Comparison of ENCODE assay signal across 8 cellular contexts in the genomic region with DNA sequence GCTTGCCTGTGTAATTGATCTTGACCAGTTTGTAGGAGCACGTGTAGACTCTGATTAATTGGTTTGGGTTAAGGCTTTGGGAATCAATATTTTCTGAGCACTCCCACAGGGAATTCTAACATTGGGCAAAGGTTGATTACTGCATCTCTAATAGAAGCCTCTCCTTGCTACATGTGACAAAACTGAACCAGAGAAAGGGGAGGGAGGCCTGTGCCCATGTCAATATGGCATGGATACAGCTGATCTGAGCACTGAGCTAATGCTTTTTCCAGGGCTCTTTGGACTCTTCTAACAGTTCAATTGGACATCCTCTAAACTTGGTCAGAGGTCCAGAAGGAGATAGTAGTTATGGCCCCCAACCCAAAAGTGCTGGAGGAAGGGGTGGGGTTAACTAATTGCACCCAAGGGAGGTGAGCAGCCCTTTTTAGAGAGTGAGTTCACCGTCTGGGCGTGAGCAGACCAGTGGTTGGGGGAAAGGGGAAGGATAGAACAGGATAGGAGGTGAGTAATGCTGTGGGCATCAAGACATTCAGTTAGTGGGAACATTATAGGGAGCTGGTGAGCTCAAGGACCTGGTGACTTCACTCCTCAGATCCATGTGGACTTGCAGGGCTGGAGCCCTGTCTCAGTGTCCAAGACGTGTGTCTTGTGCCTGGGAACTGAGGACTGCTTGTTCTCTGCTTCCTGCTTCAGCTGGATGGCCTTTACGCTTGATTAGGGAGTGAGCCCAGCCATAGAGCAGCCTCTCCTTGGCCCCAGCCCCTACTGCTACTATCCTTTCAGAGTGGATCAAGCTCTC. TPM values are rescaled to one million over a fixed set of nuclear protein-coding genes. Genes with fewer than 3 reads are reported as not detected.
DNase-seq lines count a peak whose midpoint lies in the region; ATAC-seq and TF ChIP-seq lines count a peak whose summit lies in the region.

No MANE protein-coding gene starts in this region.

- in situ Hi-C loops in IMR-90 (cut with MboI; ENCODE audit: low sequenced_read_pairs), result no loop called here

- peaks cover 59% of the 10 kb centered on the region for H3K36me3 Mint-ChIP-seq in activated CD8-positive, alpha-beta T cell treated with anti-CD3 and anti-CD28 coated beads for 36 hours (ENCODE audit: low read depth)
- no peaks in the 10 kb centered on the region for H3K36me3 Mint-ChIP-seq in progenitor cell of endocrine pancreas (ENCODE audit: insufficient read depth)

- peak overlapping the region; percentile 27 for H2AFZ ChIP-seq in IMR-90 (replicated peaks; ENCODE audit: low read length, poor library complexity)

- TF ChIP-seq EP300 in stomach (IDR thresholded peaks at IDR 0.05), result no peak

- no peak overlapping the region for H2BK20ac ChIP-seq in IMR-90 (ENCODE audit: low read depth, low read length)

- WGBS in IMR-90 (ENCODE audit: extremely low coverage in 2 of 2, insufficient read length in 1 of 2), 2 experiments, result no CpG with 5 or more reads among the region's 5 CpGs
- 58 to 93% (median 72%) methylated on average over 3 to 5 of the region's 5 CpGs for WGBS in stomach, 5 donors

- no peaks in the 10 kb centered on the region for H3K36me3 ChIP-seq in IMR-90 (ENCODE audit: control insufficient read depth, insufficient read depth, low read length)
- H3K36me3 ChIP-seq in stomach, result no peaks in the 10 kb centered on the region

- CTCF ChIA-PET in IMR-90 (lab: Yijun Ruan, JAX), result no interaction called here
- CTCF ChIA-PET in activated CD8-positive, alpha-beta T cell treated with anti-CD3 and anti-CD28 coated beads for 36 hours (lab: Charles Lee), result interaction anchor here (1.2 to 4.5 kb wide), 2 partner anchors 16 to 94 kb away, joined by 6 to 25 read pairs; no protein-coding TSS in a partner anchor

- H3K56ac ChIP-seq in IMR-90 (ENCODE audit: extremely low read depth, insufficient read depth, low read length), result no peak overlapping the region

- intact Hi-C loops in IMR-90 (cut with micrococcal nuclease), result no loop called here
- intact Hi-C loops in activated CD8-positive, alpha-beta T cell treated with anti-CD3 and anti-CD28 coated beads for 36 hours (cut with micrococcal nuclease), result loop anchor here (10.0 kb wide), 1 partner anchor 295 kb away; no protein-coding TSS in a partner anchor
- intact Hi-C loops in left cardiac atrium (cut with DNase I), result no loop called here
- intact Hi-C loops in stomach (cut with DNase I; ENCODE audit: low total_unique reads), result no loop called here
- intact Hi-C loops in left colon (cut with DNase I, micrococcal nuclease), result no loop called here

- no peak overlapping the region for H4K8ac ChIP-seq in IMR-90 (ENCODE audit: low read depth in 2 of 2, low read length in 2 of 2)

- H3K4me2 ChIP-seq in IMR-90 (ENCODE audit: low read depth, low read length), result no peak overlapping the region

- no peaks in the 10 kb centered on the region for H3K27me3 ChIP-seq in IMR-90 (ENCODE audit: control insufficient read depth, insufficient read depth, low read length)
- H3K27me3 ChIP-seq in stomach, result no peaks in the 10 kb centered on the region

- H3K18ac ChIP-seq in IMR-90 (ENCODE audit: low read depth, low read length), result no peak overlapping the region

- H3K9me1 ChIP-seq in IMR-90 (ENCODE audit: insufficient read depth, low read length), result peaks cover 21% of the 10 kb centered on the region

- H4K5ac ChIP-seq in IMR-90 (ENCODE audit: low read depth, low read length), result no peak overlapping the region

- no peak overlapping the region for H4K91ac ChIP-seq in IMR-90 (ENCODE audit: insufficient read depth, low read depth, low read length)

- peak overlapping the region; percentile 31 for H2BK5ac ChIP-seq in IMR-90 (ENCODE audit: low read depth, low read length, poor library complexity, severe bottlenecking)

- TF ChIP-seq CTCF in IMR-90 (conservative IDR thresholded peaks at IDR 0.05; ENCODE audit: low read depth, low read length) (no peak), stomach (IDR thresholded peaks at IDR 0.05) (no peak), progenitor cell of endocrine pancreas (IDR thresholded peaks at IDR 0.05; ENCODE audit: unreplicated experiment) (no peak)
- TF ChIP-seq CTCF in activated CD8-positive, alpha-beta T cell treated with anti-CD3 and anti-CD28 coated beads for 36 hours (IDR thresholded peaks at IDR 0.05), result no peak

- H3K9me3 ChIP-seq in IMR-90 (ENCODE audit: control insufficient read depth, insufficient read depth, low read length) (no peaks in the 10 kb centered on the region), stomach (no peaks in the 10 kb centered on the region)

- 0 out of 2 replicates have a peak overlapping the region, but pooled peaks have one; percentile 2 for H3K4ac ChIP-seq in IMR-90 (ENCODE audit: low read depth, low read length)

- peak overlapping the region; percentile 89 for H3K27ac Mint-ChIP-seq in activated CD8-positive, alpha-beta T cell treated with anti-CD3 and anti-CD28 coated beads for 36 hours
- H3K27ac Mint-ChIP-seq in progenitor cell of endocrine pancreas, result no peak overlapping the region

- H2AK9ac ChIP-seq in IMR-90 (replicated peaks; ENCODE audit: low read depth, low read length, poor library complexity), result no peak overlapping the region

- H3K4me3 ChIP-seq in IMR-90 (ENCODE audit: insufficient read depth, low read depth, low read length) (no peak overlapping the region), stomach (no peak overlapping the region)

- H2AK5ac ChIP-seq in IMR-90 (ENCODE audit: low read depth, low read length), result peak overlapping the region; percentile 53

- no peak overlapping the region for H3K4me3 Mint-ChIP-seq in activated CD8-positive, alpha-beta T cell treated with anti-CD3 and anti-CD28 coated beads for 36 hours
- H3K4me3 Mint-ChIP-seq in progenitor cell of endocrine pancreas (ENCODE audit: low read depth), result no peak overlapping the region

- H3K27ac ChIP-seq in IMR-90 (ENCODE audit: insufficient read depth, low read length) (peak overlapping the region; percentile 34; the same call in 1 of the 2 replicates), stomach (peak overlapping the region; percentile 13 to 70 (median 55))

- no TSS peak for BruUV-seq in IMR-90 (replicated peaks; lab: Mats Ljungman, UMichigan)

- H3K9me3 Mint-ChIP-seq in activated CD8-positive, alpha-beta T cell treated with anti-CD3 and anti-CD28 coated beads for 36 hours, result no peaks in the 10 kb centered on the region
- H3K9me3 Mint-ChIP-seq in progenitor cell of endocrine pancreas (ENCODE audit: low read depth), result peaks cover 22% of the 10 kb centered on the region

- peak; percentile 51 for ATAC-seq in IMR-90 (ENCODE audit: low read depth)
- ATAC-seq in activated CD8-positive, alpha-beta T cell treated with anti-CD3 and anti-CD28 coated beads for 36 hours, result no peak
- peak; percentile 60 to 79 for ATAC-seq in left cardiac atrium
- ATAC-seq in left colon, result no peak

- 0 out of 3 replicates have a peak overlapping the region, but pooled peaks have one; percentile 23 for H2BK15ac ChIP-seq in IMR-90 (ENCODE audit: low read depth, low read length)

- dilution Hi-C loops in IMR-90 (cut with HindIII; ENCODE audit: low sequenced_read_pairs, unreplicated experiment), result no loop called here

- H4K20me1 ChIP-seq in IMR-90 (ENCODE audit: insufficient read depth, low read length), result peaks cover 87% of the 10 kb centered on the region

- H3K4me1 Mint-ChIP-seq in activated CD8-positive, alpha-beta T cell treated with anti-CD3 and anti-CD28 coated beads for 36 hours (ENCODE audit: low read depth), result peaks cover 77% of the 10 kb centered on the region
- peaks cover 4% of the 10 kb centered on the region for H3K4me1 Mint-ChIP-seq in progenitor cell of endocrine pancreas (ENCODE audit: low read depth)

- peaks cover 0 to 6% of the 10 kb centered on the region in 2 experiments; a peak in 2 of 4 replicates for H3K79me1 ChIP-seq in IMR-90 (ENCODE audit: low read depth in 1 of 2, low read length in 2 of 2)

- H2BK120ac ChIP-seq in IMR-90 (ENCODE audit: low read depth, low read length), result no peak overlapping the region

- TF ChIP-seq POLR2A in IMR-90 (IDR thresholded peaks at IDR 0.05; ENCODE audit: low read depth, low read length) (no peak), stomach (IDR thresholded peaks at IDR 0.05) (no peak)

- H3K4me1 ChIP-seq in IMR-90 (ENCODE audit: control insufficient read depth, insufficient read depth, low read length) (peaks cover 18% of the 10 kb centered on the region), stomach (peaks cover 14 to 89% (median 45%) of the 10 kb centered on the region in 4 donors)

- H3K27me3 Mint-ChIP-seq in activated CD8-positive, alpha-beta T cell treated with anti-CD3 and anti-CD28 coated beads for 36 hours, result no peaks in the 10 kb centered on the region
- H3K27me3 Mint-ChIP-seq in progenitor cell of endocrine pancreas, result no peaks in the 10 kb centered on the region

- H3K14ac ChIP-seq in IMR-90 (replicated peaks; ENCODE audit: low read depth, low read length), result no peak overlapping the region

- POLR2A ChIA-PET in IMR-90 (lab: Charles Lee; ENCODE audit: unreplicated experiment), result no interaction called here
- POLR2A ChIA-PET in activated CD8-positive, alpha-beta T cell treated with anti-CD3 and anti-CD28 coated beads for 36 hours (lab: Charles Lee), result interaction anchor here (1.2 to 2.6 kb wide), 3 partner anchors 8 to 18 kb away, joined by 4 to 15 read pairs (median 6); no protein-coding TSS in a partner anchor

- TF ChIP-seq RAD21 in IMR-90 (IDR thresholded peaks at IDR 0.05; ENCODE audit: low read length), result no peak

- DNase-seq in IMR-90, result peak; percentile 78
- no peak for DNase-seq in activated CD8-positive, alpha-beta T cell treated with anti-CD3 and anti-CD28 coated beads for 36 hours
- DNase-seq in left cardiac atrium, result peak; percentile 40
- no peak for DNase-seq in stomach
- DNase-seq in progenitor cell of endocrine pancreas (ENCODE audit: low spot score, unreplicated experiment), result no peak
- no peak for DNase-seq in cerebellar cortex (ENCODE audit: low spot score)
- no peak for DNase-seq in left colon
- no peak for DNase-seq in NCI-H1105 treated with DMSO at 0.1 percent for 48 hours (lab: John Stamatoyannopoulos, UW)

- H3K23ac ChIP-seq in IMR-90 (ENCODE audit: low read depth, low read length), result no peak overlapping the region

- H3K9ac ChIP-seq in IMR-90 (ENCODE audit: low read depth, low read length), result no peak overlapping the region

TF ChIP-seq in IMR-90, 13 proteins besides CTCF, POLR2A, EP300 and RAD21 (continues in another document):
- TF ChIP-seq CHD1 (IDR thresholded peaks at IDR 0.05; ENCODE audit: low read depth, low read length), result no peak
- TF ChIP-seq MAFK (IDR thresholded peaks at IDR 0.05; ENCODE audit: low read depth, low read length), result no peak
- TF ChIP-seq SMC3 (IDR thresholded peaks at IDR 0.05; ENCODE audit: low read depth, low read length), result no peak

RNA-seq across cellular contexts. Expression of a gene that starts 22.8 kb away (rescaled TPM):
- 580 and 619 TPM in 2 replicates for total RNA-seq in IMR-90 (2012; rRNA removed)
- polyA plus RNA-seq in IMR-90 (2012; rRNA removed), result 422 TPM in 2 replicates
- 175 and 199 TPM in 2 replicates for polyA plus RNA-seq in IMR-90 (2012; cell fraction: cytosol; rRNA removed)
- polyA plus RNA-seq in IMR-90 (2012; cell fraction: nucleus; rRNA removed; ENCODE audit: low replicate concordance), result 152 and 305 TPM in 2 replicates
- total RNA-seq in activated CD8-positive, alpha-beta T cell treated with anti-CD3 and anti-CD28 coated beads for 36 hours, result 100 to 1,000 TPM; 426 to 435 TPM
- total RNA-seq in left cardiac atrium, result 100 to 1,000 TPM; 139 to 245 TPM
- total RNA-seq in stomach, result 10 to 100 TPM; 60.3 to 90.2 (median 82.1) TPM
- 10 to 100 TPM; 50.0 to 86.9 (median 60.0) TPM for polyA plus RNA-seq in stomach
- 28.8 and 34.0 TPM in 2 replicates for total RNA-seq in progenitor cell of endocrine pancreas
- total RNA-seq in left colon, result 10 to 100 TPM; 24.8 to 52.8 TPM

Comparison
In these comparisons a context has a peak if more than half of its experiments do, and no peak if none do; other contexts are left out.
1. ATAC-seq: peak in IMR-90 (single experiment) and left cardiac atrium (2 of 2); none in activated CD8-positive, alpha-beta T cell treated with anti-CD3 and anti-CD28 coated beads for 36 hours (single experiment) and left colon (single experiment).
2. DNase-seq: peak in IMR-90 (single experiment) and left cardiac atrium (single experiment); none in activated CD8-positive, alpha-beta T cell treated with anti-CD3 and anti-CD28 coated beads for 36 hours (single experiment), stomach (single experiment), progenitor cell of endocrine pancreas (single experiment), cerebellar cortex (single experiment), left colon (0 of 2) and NCI-H1105 treated with DMSO at 0.1 percent for 48 hours (single experiment).